In the genomic region with DNA sequence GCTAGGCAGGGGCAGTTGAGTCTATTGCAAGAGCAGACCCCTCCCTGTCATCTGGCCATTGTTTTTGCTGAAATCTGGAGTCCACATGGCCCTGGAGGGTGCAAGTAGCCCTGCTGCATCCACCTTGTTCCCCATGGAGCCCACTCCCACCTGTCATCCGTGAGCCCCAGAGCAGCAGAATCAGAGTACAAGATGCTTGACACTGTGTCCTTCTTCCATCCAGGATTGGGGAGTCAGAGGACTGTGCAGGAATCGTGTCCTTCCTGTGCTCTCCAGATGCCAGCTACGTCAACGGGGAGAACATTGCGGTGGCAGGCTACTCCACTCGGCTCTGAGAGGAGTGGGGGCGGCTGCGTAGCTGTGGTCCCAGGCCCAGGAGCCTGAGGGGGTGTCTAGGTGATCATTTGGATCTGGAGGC, we compare ENCODE assay signal across 1 cellular context.
TF ChIP-seq lines count a peak whose summit lies in the region.

No MANE protein-coding gene starts in this region.

TF ChIP-seq in HepG2, 621 proteins besides CTCF, POLR2A, EP300 and RAD21 (continued from another document and continues in another):
- TF ChIP-seq, protein P1, sequence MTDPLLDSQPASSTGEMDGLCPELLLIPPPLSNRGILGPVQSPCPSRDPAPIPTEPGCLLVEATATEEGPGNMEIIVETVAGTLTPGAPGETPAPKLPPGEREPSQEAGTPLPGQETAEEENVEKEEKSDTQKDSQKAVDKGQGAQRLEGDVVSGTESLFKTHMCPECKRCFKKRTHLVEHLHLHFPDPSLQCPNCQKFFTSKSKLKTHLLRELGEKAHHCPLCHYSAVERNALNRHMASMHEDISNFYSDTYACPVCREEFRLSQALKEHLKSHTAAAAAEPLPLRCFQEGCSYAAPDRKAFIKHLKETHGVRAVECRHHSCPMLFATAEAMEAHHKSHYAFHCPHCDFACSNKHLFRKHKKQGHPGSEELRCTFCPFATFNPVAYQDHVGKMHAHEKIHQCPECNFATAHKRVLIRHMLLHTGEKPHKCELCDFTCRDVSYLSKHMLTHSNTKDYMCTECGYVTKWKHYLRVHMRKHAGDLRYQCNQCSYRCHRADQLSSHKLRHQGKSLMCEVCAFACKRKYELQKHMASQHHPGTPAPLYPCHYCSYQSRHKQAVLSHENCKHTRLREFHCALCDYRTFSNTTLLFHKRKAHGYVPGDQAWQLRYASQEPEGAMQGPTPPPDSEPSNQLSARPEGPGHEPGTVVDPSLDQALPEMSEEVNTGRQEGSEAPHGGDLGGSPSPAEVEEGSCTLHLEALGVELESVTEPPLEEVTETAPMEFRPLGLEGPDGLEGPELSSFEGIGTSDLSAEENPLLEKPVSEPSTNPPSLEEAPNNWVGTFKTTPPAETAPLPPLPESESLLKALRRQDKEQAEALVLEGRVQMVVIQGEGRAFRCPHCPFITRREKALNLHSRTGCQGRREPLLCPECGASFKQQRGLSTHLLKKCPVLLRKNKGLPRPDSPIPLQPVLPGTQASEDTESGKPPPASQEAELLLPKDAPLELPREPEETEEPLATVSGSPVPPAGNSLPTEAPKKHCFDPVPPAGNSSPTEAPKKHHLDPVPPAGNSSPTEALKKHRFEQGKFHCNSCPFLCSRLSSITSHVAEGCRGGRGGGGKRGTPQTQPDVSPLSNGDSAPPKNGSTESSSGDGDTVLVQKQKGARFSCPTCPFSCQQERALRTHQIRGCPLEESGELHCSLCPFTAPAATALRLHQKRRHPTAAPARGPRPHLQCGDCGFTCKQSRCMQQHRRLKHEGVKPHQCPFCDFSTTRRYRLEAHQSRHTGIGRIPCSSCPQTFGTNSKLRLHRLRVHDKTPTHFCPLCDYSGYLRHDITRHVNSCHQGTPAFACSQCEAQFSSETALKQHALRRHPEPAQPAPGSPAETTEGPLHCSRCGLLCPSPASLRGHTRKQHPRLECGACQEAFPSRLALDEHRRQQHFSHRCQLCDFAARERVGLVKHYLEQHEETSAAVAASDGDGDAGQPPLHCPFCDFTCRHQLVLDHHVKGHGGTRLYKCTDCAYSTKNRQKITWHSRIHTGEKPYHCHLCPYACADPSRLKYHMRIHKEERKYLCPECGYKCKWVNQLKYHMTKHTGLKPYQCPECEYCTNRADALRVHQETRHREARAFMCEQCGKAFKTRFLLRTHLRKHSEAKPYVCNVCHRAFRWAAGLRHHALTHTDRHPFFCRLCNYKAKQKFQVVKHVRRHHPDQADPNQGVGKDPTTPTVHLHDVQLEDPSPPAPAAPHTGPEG (CRISPR knock-in tag; IDR thresholded peaks at IDR 0.05) = no peak
- TF ChIP-seq ZFP62 (CRISPR knock-in tag; IDR thresholded peaks at IDR 0.05) (no peak), JUN (CRISPR knock-in tag; IDR thresholded peaks at IDR 0.05) (no peak), ZNF703 (CRISPR knock-in tag; IDR thresholded peaks at IDR 0.05; ENCODE audit: borderline replicate concordance) (no peak), XRCC5 (optimal IDR thresholded peaks at IDR 0.05; ENCODE audit: low read length) (no peak), IKZF4 (CRISPR knock-in tag; IDR thresholded peaks at IDR 0.05; ENCODE audit: borderline replicate concordance, low read depth, not compliant biosample characterization) (no peak), ZSCAN20 (CRISPR knock-in tag; IDR thresholded peaks at IDR 0.05; ENCODE audit: borderline replicate concordance) (no peak), ZNF430 (CRISPR knock-in tag; IDR thresholded peaks at IDR 0.05) (no peak), ZNF333 (CRISPR knock-in tag; IDR thresholded peaks at IDR 0.05; ENCODE audit: borderline replicate concordance) (no peak), SPEN (CRISPR knock-in tag; IDR thresholded peaks at IDR 0.05; ENCODE audit: low read depth) (no peak), SALL1 (CRISPR knock-in tag; IDR thresholded peaks at IDR 0.05) (no peak), FOXP1 (IDR thresholded peaks at IDR 0.05) (no peak), FOXP1 (CRISPR knock-in tag; IDR thresholded peaks at IDR 0.05) (no peak), ZNF562 (CRISPR knock-in tag; IDR thresholded peaks at IDR 0.05; ENCODE audit: borderline replicate concordance) (0 out of 2 replicates have a peak, but pooled peaks have one; percentile 3), ZFYVE20 (CRISPR knock-in tag; IDR thresholded peaks at IDR 0.05; ENCODE audit: borderline replicate concordance, low read depth) (no peak), NR2C2 (CRISPR knock-in tag; IDR thresholded peaks at IDR 0.05; ENCODE audit: borderline replicate concordance) (no peak), MYC (CRISPR knock-in tag; IDR thresholded peaks at IDR 0.05; ENCODE audit: borderline replicate concordance) (no peak), PHB2 (IDR thresholded peaks at IDR 0.05; ENCODE audit: partially characterized antibody) (no peak), ATM (IDR thresholded peaks at IDR 0.05; ENCODE audit: borderline replicate concordance) (no peak), SP1 (IDR thresholded peaks at IDR 0.05) (no peak), SP1 (CRISPR knock-in tag; IDR thresholded peaks at IDR 0.05) (no peak), ZNF460 (CRISPR knock-in tag; IDR thresholded peaks at IDR 0.05; ENCODE audit: borderline replicate concordance) (no peak), MTA3 (CRISPR knock-in tag; IDR thresholded peaks at IDR 0.05) (no peak), TBL1XR1 (IDR thresholded peaks at IDR 0.05; ENCODE audit: borderline replicate concordance, low read length, partially characterized antibody) (peak; percentile 50), ZBTB7A (CRISPR knock-in tag; IDR thresholded peaks at IDR 0.05) (no peak), REL (CRISPR knock-in tag; conservative IDR thresholded peaks at IDR 0.05) (no peak), KLF13 (CRISPR knock-in tag; IDR thresholded peaks at IDR 0.05) (no peak), SUZ12 (IDR thresholded peaks at IDR 0.05; ENCODE audit: low read depth, low read length) (no peak), ZNF546 (CRISPR knock-in tag; conservative IDR thresholded peaks at IDR 0.05) (no peak), ZNF253 (CRISPR knock-in tag; IDR thresholded peaks at IDR 0.05; ENCODE audit: borderline replicate concordance) (no peak), U2AF1 (optimal IDR thresholded peaks at IDR 0.05; ENCODE audit: low read depth, low read length) (peak; percentile 42), ZSCAN30 (CRISPR knock-in tag; IDR thresholded peaks at IDR 0.05) (no peak), KLF12 (CRISPR knock-in tag; IDR thresholded peaks at IDR 0.05; ENCODE audit: borderline replicate concordance) (no peak), ZNF451 (CRISPR knock-in tag; IDR thresholded peaks at IDR 0.05) (no peak), MTF2 (CRISPR knock-in tag; IDR thresholded peaks at IDR 0.05; ENCODE audit: borderline replicate concordance) (no peak), ATF7-NPFF (CRISPR knock-in tag; IDR thresholded peaks at IDR 0.05; ENCODE audit: low read depth) (no peak)
- TF ChIP-seq, protein P2, sequence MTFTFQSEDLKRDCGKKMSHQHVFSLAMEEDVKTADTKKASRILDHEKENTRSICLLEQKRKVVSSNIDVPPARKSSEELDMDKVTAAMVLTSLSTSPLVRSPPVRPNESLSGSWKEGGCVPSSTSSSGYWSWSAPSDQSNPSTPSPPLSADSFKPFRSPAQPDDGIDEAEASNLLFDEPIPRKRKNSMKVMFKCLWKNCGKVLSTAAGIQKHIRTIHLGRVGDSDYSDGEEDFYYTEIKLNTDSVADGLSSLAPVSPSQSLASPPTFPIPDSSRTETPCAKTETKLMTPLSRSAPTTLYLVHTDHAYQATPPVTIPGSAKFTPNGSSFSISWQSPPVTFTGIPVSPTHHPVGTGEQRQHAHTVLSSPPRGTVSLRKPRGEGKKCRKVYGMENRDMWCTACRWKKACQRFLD (CRISPR knock-in tag; IDR thresholded peaks at IDR 0.05; ENCODE audit: borderline replicate concordance) = no peak
- TF ChIP-seq, protein P3, sequence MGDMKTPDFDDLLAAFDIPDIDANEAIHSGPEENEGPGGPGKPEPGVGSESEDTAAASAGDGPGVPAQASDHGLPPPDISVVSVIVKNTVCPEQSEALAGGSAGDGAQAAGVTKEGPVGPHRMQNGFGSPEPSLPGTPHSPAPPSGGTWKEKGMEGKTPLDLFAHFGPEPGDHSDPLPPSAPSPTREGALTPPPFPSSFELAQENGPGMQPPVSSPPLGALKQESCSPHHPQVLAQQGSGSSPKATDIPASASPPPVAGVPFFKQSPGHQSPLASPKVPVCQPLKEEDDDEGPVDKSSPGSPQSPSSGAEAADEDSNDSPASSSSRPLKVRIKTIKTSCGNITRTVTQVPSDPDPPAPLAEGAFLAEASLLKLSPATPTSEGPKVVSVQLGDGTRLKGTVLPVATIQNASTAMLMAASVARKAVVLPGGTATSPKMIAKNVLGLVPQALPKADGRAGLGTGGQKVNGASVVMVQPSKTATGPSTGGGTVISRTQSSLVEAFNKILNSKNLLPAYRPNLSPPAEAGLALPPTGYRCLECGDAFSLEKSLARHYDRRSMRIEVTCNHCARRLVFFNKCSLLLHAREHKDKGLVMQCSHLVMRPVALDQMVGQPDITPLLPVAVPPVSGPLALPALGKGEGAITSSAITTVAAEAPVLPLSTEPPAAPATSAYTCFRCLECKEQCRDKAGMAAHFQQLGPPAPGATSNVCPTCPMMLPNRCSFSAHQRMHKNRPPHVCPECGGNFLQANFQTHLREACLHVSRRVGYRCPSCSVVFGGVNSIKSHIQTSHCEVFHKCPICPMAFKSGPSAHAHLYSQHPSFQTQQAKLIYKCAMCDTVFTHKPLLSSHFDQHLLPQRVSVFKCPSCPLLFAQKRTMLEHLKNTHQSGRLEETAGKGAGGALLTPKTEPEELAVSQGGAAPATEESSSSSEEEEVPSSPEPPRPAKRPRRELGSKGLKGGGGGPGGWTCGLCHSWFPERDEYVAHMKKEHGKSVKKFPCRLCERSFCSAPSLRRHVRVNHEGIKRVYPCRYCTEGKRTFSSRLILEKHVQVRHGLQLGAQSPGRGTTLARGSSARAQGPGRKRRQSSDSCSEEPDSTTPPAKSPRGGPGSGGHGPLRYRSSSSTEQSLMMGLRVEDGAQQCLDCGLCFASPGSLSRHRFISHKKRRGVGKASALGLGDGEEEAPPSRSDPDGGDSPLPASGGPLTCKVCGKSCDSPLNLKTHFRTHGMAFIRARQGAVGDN (CRISPR knock-in tag; IDR thresholded peaks at IDR 0.05) = no peak; the same call in 1 of the 2 replicates
- TF ChIP-seq, protein P4, sequence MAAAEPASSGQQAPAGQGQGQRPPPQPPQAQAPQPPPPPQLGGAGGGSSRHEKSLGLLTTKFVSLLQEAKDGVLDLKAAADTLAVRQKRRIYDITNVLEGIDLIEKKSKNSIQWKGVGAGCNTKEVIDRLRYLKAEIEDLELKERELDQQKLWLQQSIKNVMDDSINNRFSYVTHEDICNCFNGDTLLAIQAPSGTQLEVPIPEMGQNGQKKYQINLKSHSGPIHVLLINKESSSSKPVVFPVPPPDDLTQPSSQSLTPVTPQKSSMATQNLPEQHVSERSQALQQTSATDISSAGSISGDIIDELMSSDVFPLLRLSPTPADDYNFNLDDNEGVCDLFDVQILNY (CRISPR knock-in tag; conservative IDR thresholded peaks at IDR 0.05) = no peak; the same call in 1 of the 2 replicates
- TF ChIP-seq, protein P5, sequence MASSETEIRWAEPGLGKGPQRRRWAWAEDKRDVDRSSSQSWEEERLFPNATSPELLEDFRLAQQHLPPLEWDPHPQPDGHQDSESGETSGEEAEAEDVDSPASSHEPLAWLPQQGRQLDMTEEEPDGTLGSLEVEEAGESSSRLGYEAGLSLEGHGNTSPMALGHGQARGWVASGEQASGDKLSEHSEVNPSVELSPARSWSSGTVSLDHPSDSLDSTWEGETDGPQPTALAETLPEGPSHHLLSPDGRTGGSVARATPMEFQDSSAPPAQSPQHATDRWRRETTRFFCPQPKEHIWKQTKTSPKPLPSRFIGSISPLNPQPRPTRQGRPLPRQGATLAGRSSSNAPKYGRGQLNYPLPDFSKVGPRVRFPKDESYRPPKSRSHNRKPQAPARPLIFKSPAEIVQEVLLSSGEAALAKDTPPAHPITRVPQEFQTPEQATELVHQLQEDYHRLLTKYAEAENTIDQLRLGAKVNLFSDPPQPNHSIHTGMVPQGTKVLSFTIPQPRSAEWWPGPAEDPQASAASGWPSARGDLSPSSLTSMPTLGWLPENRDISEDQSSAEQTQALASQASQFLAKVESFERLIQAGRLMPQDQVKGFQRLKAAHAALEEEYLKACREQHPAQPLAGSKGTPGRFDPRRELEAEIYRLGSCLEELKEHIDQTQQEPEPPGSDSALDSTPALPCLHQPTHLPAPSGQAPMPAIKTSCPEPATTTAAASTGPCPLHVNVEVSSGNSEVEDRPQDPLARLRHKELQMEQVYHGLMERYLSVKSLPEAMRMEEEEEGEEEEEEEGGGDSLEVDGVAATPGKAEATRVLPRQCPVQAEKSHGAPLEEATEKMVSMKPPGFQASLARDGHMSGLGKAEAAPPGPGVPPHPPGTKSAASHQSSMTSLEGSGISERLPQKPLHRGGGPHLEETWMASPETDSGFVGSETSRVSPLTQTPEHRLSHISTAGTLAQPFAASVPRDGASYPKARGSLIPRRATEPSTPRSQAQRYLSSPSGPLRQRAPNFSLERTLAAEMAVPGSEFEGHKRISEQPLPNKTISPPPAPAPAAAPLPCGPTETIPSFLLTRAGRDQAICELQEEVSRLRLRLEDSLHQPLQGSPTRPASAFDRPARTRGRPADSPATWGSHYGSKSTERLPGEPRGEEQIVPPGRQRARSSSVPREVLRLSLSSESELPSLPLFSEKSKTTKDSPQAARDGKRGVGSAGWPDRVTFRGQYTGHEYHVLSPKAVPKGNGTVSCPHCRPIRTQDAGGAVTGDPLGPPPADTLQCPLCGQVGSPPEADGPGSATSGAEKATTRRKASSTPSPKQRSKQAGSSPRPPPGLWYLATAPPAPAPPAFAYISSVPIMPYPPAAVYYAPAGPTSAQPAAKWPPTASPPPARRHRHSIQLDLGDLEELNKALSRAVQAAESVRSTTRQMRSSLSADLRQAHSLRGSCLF (CRISPR knock-in tag; IDR thresholded peaks at IDR 0.05; ENCODE audit: borderline replicate concordance) = no peak
- TF ChIP-seq, protein P6, sequence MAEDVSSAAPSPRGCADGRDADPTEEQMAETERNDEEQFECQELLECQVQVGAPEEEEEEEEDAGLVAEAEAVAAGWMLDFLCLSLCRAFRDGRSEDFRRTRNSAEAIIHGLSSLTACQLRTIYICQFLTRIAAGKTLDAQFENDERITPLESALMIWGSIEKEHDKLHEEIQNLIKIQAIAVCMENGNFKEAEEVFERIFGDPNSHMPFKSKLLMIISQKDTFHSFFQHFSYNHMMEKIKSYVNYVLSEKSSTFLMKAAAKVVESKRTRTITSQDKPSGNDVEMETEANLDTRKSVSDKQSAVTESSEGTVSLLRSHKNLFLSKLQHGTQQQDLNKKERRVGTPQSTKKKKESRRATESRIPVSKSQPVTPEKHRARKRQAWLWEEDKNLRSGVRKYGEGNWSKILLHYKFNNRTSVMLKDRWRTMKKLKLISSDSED (CRISPR knock-in tag; IDR thresholded peaks at IDR 0.05) = no peak
- TF ChIP-seq, protein P7, sequence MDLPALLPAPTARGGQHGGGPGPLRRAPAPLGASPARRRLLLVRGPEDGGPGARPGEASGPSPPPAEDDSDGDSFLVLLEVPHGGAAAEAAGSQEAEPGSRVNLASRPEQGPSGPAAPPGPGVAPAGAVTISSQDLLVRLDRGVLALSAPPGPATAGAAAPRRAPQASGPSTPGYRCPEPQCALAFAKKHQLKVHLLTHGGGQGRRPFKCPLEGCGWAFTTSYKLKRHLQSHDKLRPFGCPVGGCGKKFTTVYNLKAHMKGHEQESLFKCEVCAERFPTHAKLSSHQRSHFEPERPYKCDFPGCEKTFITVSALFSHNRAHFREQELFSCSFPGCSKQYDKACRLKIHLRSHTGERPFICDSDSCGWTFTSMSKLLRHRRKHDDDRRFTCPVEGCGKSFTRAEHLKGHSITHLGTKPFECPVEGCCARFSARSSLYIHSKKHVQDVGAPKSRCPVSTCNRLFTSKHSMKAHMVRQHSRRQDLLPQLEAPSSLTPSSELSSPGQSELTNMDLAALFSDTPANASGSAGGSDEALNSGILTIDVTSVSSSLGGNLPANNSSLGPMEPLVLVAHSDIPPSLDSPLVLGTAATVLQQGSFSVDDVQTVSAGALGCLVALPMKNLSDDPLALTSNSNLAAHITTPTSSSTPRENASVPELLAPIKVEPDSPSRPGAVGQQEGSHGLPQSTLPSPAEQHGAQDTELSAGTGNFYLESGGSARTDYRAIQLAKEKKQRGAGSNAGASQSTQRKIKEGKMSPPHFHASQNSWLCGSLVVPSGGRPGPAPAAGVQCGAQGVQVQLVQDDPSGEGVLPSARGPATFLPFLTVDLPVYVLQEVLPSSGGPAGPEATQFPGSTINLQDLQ (CRISPR knock-in tag; IDR thresholded peaks at IDR 0.05) = no peak
